In genomic region chrX:98071331-98071730, GRCh38 we compare ENCODE assay signal across 14 cellular contexts.
"Had no signal": no experiment of that assay in that cellular context is flagged by ENCODE, and none has a peak within 500 bp of the region (broad histone marks: within the 10 kb centered on the region; RNA-seq: fewer than 3 reads in every experiment).

No MANE protein-coding gene starts in this region.

- H3K4me1 ChIP-seq: esophagus squamous epithelium, left ventricle myocardium inferior, stomach, uterus had no signal

- H3K36me3 ChIP-seq: esophagus squamous epithelium, left ventricle myocardium inferior, ovary, stomach, uterus had no signal

- DNase-seq: activated CD4-positive, alpha-beta T cell treated with anti-CD3 and anti-CD28 coated beads, Interleukin-2, amount 50 U/mL, for 1 hour; activated T-cell treated with anti-CD3 and anti-CD28 coated beads, Interleukin-2, amount 50 U/mL, for 1 hour; amniotic stem cell; esophagus squamous epithelium; foreskin fibroblast; head of caudate nucleus; left ventricle myocardium inferior; mesenchymal stem cell; ovary; stimulated activated CD4-positive, alpha-beta T cell treated with anti-CD3 and anti-CD28 coated beads, Interleukin-15, amount 100 ng/mL, for 24 hours; stimulated activated CD4-positive, alpha-beta T cell treated with anti-CD3 and anti-CD28 coated beads, Interleukin-4, amount 100 ng/mL, for 4 hours; stomach; uterus had no signal

- H3K27ac ChIP-seq: esophagus squamous epithelium, left ventricle myocardium inferior, ovary, stomach, uterus had no signal

- H3K4me3 ChIP-seq: esophagus squamous epithelium, left ventricle myocardium inferior, ovary, stomach, uterus had no signal

- H3K9me3 ChIP-seq: esophagus squamous epithelium, left ventricle myocardium inferior, ovary, stomach, uterus had no signal

- FAIRE-seq: islet of Langerhans had no signal

- H3K27me3 ChIP-seq: esophagus squamous epithelium, ovary, stomach, uterus had no signal
